In genomic region chr10:79098596-79099015, GRCh38 we compare ENCODE assay signal across 11 cellular contexts. TPM values are rescaled to one million over a fixed set of nuclear protein-coding genes. Genes with fewer than 3 reads are reported as not detected.
DNase-seq lines count a peak whose midpoint lies in the region; ATAC-seq and TF ChIP-seq lines count a peak whose summit lies in the region.
"Had no signal": no experiment of that assay in that cellular context is flagged by ENCODE, and none has a peak within 500 bp of the region (broad histone marks: within the 10 kb centered on the region; RNA-seq: fewer than 3 reads in every experiment).

No MANE protein-coding gene starts in this region.

- H3K9me2 ChIP-seq in hepatocyte (replicated peaks; ENCODE audit: insufficient read depth) = no peaks in the 10 kb centered on the region

- H3K4me3 ChIP-seq in cardiac muscle cell = no peak overlapping the region
- no peak overlapping the region for H3K4me3 ChIP-seq in hepatocyte

- peaks cover 2 to 4% of the 10 kb centered on the region in 2 donors for H3K36me3 Mint-ChIP-seq in stimulated activated naive B cell treated with anti-CD40 and anti-IgM and Interleukin-4, amounts not matched to agents 10 μg/mL and 1 μg/mL and 100 μg/mL, for 72 hours
- H3K36me3 Mint-ChIP-seq: activated naive CD8-positive, alpha-beta T cell treated with anti-CD3 and anti-CD28 coated beads, Interleukin-2, amount 10 ng/mL, durations not matched to agents 7 days and 5 days had no signal

- peak overlapping the region; percentile 87 for H3K27ac Mint-ChIP-seq in stimulated activated naive B cell treated with anti-CD40 and anti-IgM and Interleukin-4, amounts not matched to agents 10 μg/mL and 1 μg/mL and 100 μg/mL, for 72 hours
- H3K27ac Mint-ChIP-seq: activated naive CD8-positive, alpha-beta T cell treated with anti-CD3 and anti-CD28 coated beads, Interleukin-2, amount 10 ng/mL, durations not matched to agents 7 days and 5 days had no signal

- H3K36me3 ChIP-seq in cardiac muscle cell (no peaks in the 10 kb centered on the region), hepatocyte (replicated peaks; ENCODE audit: insufficient read depth, low read depth) (no peaks in the 10 kb centered on the region)

- H3K4me1 ChIP-seq in cardiac muscle cell (ENCODE audit: low read depth) (peaks cover 61% of the 10 kb centered on the region), hepatocyte (ENCODE audit: insufficient read depth) (peaks cover 50% of the 10 kb centered on the region)

- H3K79me2 ChIP-seq in hepatocyte = peaks cover 100% of the 10 kb centered on the region

- no peaks in the 10 kb centered on the region for H3K9me3 Mint-ChIP-seq in stimulated activated naive B cell treated with anti-CD40 and anti-IgM and Interleukin-4, amounts not matched to agents 10 μg/mL and 1 μg/mL and 100 μg/mL, for 72 hours
- H3K9me3 Mint-ChIP-seq: activated naive CD8-positive, alpha-beta T cell treated with anti-CD3 and anti-CD28 coated beads, Interleukin-2, amount 10 ng/mL, durations not matched to agents 7 days and 5 days had no signal

- H3K27me3 ChIP-seq in cardiac muscle cell (no peaks in the 10 kb centered on the region), hepatocyte (no peaks in the 10 kb centered on the region)

- peak overlapping the region; percentile 92 for H3K27ac ChIP-seq in cardiac muscle cell
- H3K27ac ChIP-seq in hepatocyte = no peak overlapping the region

- H3K9me3 ChIP-seq in cardiac muscle cell (ENCODE audit: low read depth) = no peaks in the 10 kb centered on the region
- no peaks in the 10 kb centered on the region for H3K9me3 ChIP-seq in hepatocyte (ENCODE audit: low read depth)

- H3K4me3 Mint-ChIP-seq in stimulated activated naive B cell treated with anti-CD40 and anti-IgM and Interleukin-4, amounts not matched to agents 10 μg/mL and 1 μg/mL and 100 μg/mL, for 72 hours = peak overlapping the region in 1 of 2 donors; percentile 44
- H3K4me3 Mint-ChIP-seq: activated naive CD8-positive, alpha-beta T cell treated with anti-CD3 and anti-CD28 coated beads, Interleukin-2, amount 10 ng/mL, durations not matched to agents 7 days and 5 days had no signal

- TF ChIP-seq CTCF in cardiac muscle cell (IDR thresholded peaks at IDR 0.05; ENCODE audit: low read depth, low read length) (no peak), hepatocyte (IDR thresholded peaks at IDR 0.05; ENCODE audit: poor library complexity) (no peak)

- H3K4me1 Mint-ChIP-seq in stimulated activated naive B cell treated with anti-CD40 and anti-IgM and Interleukin-4, amounts not matched to agents 10 μg/mL and 1 μg/mL and 100 μg/mL, for 72 hours = peaks cover 58 to 83% of the 10 kb centered on the region in 2 donors

- DNase-seq in cardiac muscle cell (ENCODE audit: low read depth in 1 of 2, low spot score in 1 of 2) (no peak), Right ventricle myocardium inferior (ENCODE audit: missing footprints) (no peak), hepatocyte (ENCODE audit: low spot score) (no peak), Kasumi-1 (lab: John Stamatoyannopoulos, UW) (no peak)
- DNase-seq in stimulated activated naive B cell treated with anti-CD40 and anti-IgM and Interleukin-4, amounts not matched to agents 10 μg/mL and 1 μg/mL and 100 μg/mL, for 72 hours = peak; percentile 83
- DNase-seq in stimulated activated CD8-positive, alpha-beta memory T cell treated with anti-CD3 and anti-CD28 coated beads, Interleukin-4, amount 100 ng/mL, for 48 hours = no peak
- DNase-seq: 8988T; activated naive CD8-positive, alpha-beta T cell treated with anti-CD3 and anti-CD28 coated beads, Interleukin-2, amount 10 ng/mL, durations not matched to agents 7 days and 5 days; NCI-H2081 treated with DMSO at 0.1 percent for 48 hours had no signal

- H4K20me1 ChIP-seq in hepatocyte (ENCODE audit: insufficient read depth, poor library complexity, severe bottlenecking) = peaks cover 100% of the 10 kb centered on the region

- intact Hi-C loops in Right ventricle myocardium inferior (cut with DNase I) = no loop called here

- peaks cover 47 to 49% of the 10 kb centered on the region in 2 donors for H3K27me3 Mint-ChIP-seq in stimulated activated naive B cell treated with anti-CD40 and anti-IgM and Interleukin-4, amounts not matched to agents 10 μg/mL and 1 μg/mL and 100 μg/mL, for 72 hours
- H3K27me3 Mint-ChIP-seq: activated naive CD8-positive, alpha-beta T cell treated with anti-CD3 and anti-CD28 coated beads, Interleukin-2, amount 10 ng/mL, durations not matched to agents 7 days and 5 days had no signal

- no peak overlapping the region for H2AFZ ChIP-seq in hepatocyte

- WGBS in hepatocyte (ENCODE audit: low lambda C conversion rate, missing lambda C conversion rate) = 84% methylated on average over 10 of the region's 10 CpGs

- no peak overlapping the region for H3K4me2 ChIP-seq in hepatocyte

- no peak for ATAC-seq in Right ventricle myocardium inferior
- peak; percentile 66 for ATAC-seq in HG02610 (IDR thresholded peaks at IDR 0.05; ENCODE audit: unreplicated experiment)
- ATAC-seq in HG03565 (IDR thresholded peaks at IDR 0.05; ENCODE audit: unreplicated experiment) = peak; percentile 84
- ATAC-seq in stimulated activated naive B cell treated with anti-CD40 and anti-IgM and Interleukin-4, amounts not matched to agents 10 μg/mL and 1 μg/mL and 100 μg/mL, for 72 hours (replicated peaks) = peak; percentile 77 to 82

RNA-seq across cellular contexts. Expression of gene ZMIZ1, which starts 29.8 kb away (rescaled TPM):
- 57.1 and 78.8 TPM in 2 replicates for total RNA-seq in cardiac muscle cell
- 48.2 and 57.7 TPM in 2 replicates for polyA plus RNA-seq in cardiac muscle cell
- 48.8 TPM for total RNA-seq in Right ventricle myocardium inferior
- 16.5 and 30.9 TPM in 2 replicates for total RNA-seq in hepatocyte
- 32.4 and 34.4 TPM in 2 replicates for polyA plus RNA-seq in hepatocyte
